In the genomic region with DNA sequence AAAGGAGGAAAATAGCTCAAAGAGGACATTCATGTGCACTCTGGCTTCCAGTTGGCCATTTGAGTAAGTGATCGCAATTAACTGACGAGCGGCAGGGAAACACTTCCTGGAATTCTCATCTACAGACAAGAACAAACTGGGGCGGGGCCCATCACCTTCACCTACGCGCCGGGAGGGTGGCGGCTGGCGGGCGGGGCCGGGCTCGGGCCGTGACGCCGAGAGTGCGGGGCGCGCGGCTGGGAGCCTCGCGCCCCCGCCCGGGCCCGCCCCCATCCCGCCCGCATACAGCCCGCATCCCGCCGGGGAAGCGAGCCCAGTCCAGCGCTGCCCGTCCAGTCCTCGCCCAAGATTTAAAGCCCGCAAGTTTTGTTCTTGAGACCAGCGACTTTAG, we compare ENCODE assay signal across 8 cellular contexts. TPM values are rescaled to one million over a fixed set of nuclear protein-coding genes. Genes with fewer than 3 reads are reported as not detected.
DNase-seq lines count a peak whose midpoint lies in the region; ATAC-seq and TF ChIP-seq lines count a peak whose summit lies in the region.

A gene with protein sequence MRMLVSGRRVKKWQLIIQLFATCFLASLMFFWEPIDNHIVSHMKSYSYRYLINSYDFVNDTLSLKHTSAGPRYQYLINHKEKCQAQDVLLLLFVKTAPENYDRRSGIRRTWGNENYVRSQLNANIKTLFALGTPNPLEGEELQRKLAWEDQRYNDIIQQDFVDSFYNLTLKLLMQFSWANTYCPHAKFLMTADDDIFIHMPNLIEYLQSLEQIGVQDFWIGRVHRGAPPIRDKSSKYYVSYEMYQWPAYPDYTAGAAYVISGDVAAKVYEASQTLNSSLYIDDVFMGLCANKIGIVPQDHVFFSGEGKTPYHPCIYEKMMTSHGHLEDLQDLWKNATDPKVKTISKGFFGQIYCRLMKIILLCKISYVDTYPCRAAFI (plus strand): TSS at position 281 of the 391 bp plus-strand sequence. CDS start 16,546 bp downstream, outside the sequence.

- H3K9me3 ChIP-seq in left ventricle myocardium inferior (replicated peaks) = no peaks in the 10 kb centered on the region

- H3K27ac ChIP-seq in left ventricle myocardium inferior (replicated peaks) = peak within 1 kb of the TSS; percentile 85

- no peaks in the 10 kb centered on the region for H3K9me3 Mint-ChIP-seq in activated naive CD4-positive, alpha-beta T cell treated with anti-CD3 and anti-CD28 coated beads, Interleukin-2, amount 50 U/mL, for 24 hours

- peaks cover 23% of the 10 kb centered on the region for H3K4me1 ChIP-seq in left ventricle myocardium inferior

- H3K27me3 Mint-ChIP-seq in activated naive CD4-positive, alpha-beta T cell treated with anti-CD3 and anti-CD28 coated beads, Interleukin-2, amount 50 U/mL, for 24 hours = peaks cover 18% of the 10 kb centered on the region

- no peaks in the 10 kb centered on the region for H3K27me3 ChIP-seq in left ventricle myocardium inferior (ENCODE audit: low read depth)

- H3K36me3 Mint-ChIP-seq in activated naive CD4-positive, alpha-beta T cell treated with anti-CD3 and anti-CD28 coated beads, Interleukin-2, amount 50 U/mL, for 24 hours = peaks cover 13% of the 10 kb centered on the region

- ATAC-seq in HG02571 (IDR thresholded peaks at IDR 0.05; ENCODE audit: unreplicated experiment) (no peak), GM21529 (IDR thresholded peaks at IDR 0.05; ENCODE audit: unreplicated experiment) (no peak)

- H3K36me3 ChIP-seq in left ventricle myocardium inferior = no peaks in the 10 kb centered on the region

- H3K4me1 Mint-ChIP-seq in activated naive CD4-positive, alpha-beta T cell treated with anti-CD3 and anti-CD28 coated beads, Interleukin-2, amount 50 U/mL, for 24 hours = peaks cover 21% of the 10 kb centered on the region

- DNase-seq in GF-D8 (lab: John Stamatoyannopoulos, UW) (peak; percentile 33), NCI-H345 treated with DMSO at 0.1 percent for 48 hours (lab: John Stamatoyannopoulos, UW; ENCODE audit: unreplicated experiment) (peak; percentile 77), left ventricle myocardium inferior (peak; percentile 20), pulmonary artery endothelial cell (ENCODE audit: low read depth, low spot score) (no peak), AG08396 (ENCODE audit: low spot score) (no peak)

- peak within 1 kb of the TSS; percentile 84 for H3K4me3 ChIP-seq in left ventricle myocardium inferior

- no peak for TF ChIP-seq CTCF in left ventricle myocardium inferior (IDR thresholded peaks at IDR 0.05; ENCODE audit: borderline replicate concordance)

- peak within 1 kb of the TSS; percentile 85 for H3K4me3 Mint-ChIP-seq in activated naive CD4-positive, alpha-beta T cell treated with anti-CD3 and anti-CD28 coated beads, Interleukin-2, amount 50 U/mL, for 24 hours

- intact Hi-C loops in left ventricle myocardium inferior (cut with micrococcal nuclease) = no loop called here

- peak within 1 kb of the TSS; percentile 57 for H3K27ac Mint-ChIP-seq in activated naive CD4-positive, alpha-beta T cell treated with anti-CD3 and anti-CD28 coated beads, Interleukin-2, amount 50 U/mL, for 24 hours

RNA-seq across cellular contexts. Expression of the gene that starts here (rescaled TPM):
- total RNA-seq in left ventricle myocardium inferior (2.1 TPM), pulmonary artery endothelial cell (23.3 and 24.9 TPM in 2 replicates)

Comparison
In these comparisons a context has a peak if more than half of its experiments do, and no peak if none do; other contexts are left out.
1. DNase-seq: peak in GF-D8 (single experiment), NCI-H345 treated with DMSO at 0.1 percent for 48 hours (single experiment) and left ventricle myocardium inferior (single experiment); none in pulmonary artery endothelial cell (single experiment) and AG08396 (single experiment).